ENCODE assay signal across 28 cellular contexts in genomic region chr6:107248147-107248546, GRCh38.
"Had no signal": no experiment of that assay in that cellular context is flagged by ENCODE, and none has a peak within 500 bp of the region (broad histone marks: within the 10 kb centered on the region; RNA-seq: fewer than 3 reads in every experiment).

No MANE protein-coding gene starts in this region.

- DNase-seq: activated CD4-positive, alpha-beta T cell treated with anti-CD3 and anti-CD28 coated beads for 48 hours; activated CD4-positive, alpha-beta T cell treated with anti-CD3 and anti-CD28 coated beads, Interleukin-2, amount 50 U/mL, for 4 hours; activated CD8-positive, alpha-beta memory T cell treated with anti-CD3 and anti-CD28 coated beads, Interleukin-2, amount 10 ng/mL, durations not matched to agents 7 days and 5 days; activated CD8-positive, alpha-beta T cell treated with anti-CD3 and anti-CD28 coated beads, Interleukin-2, amount 10 ng/mL, durations not matched to agents 7 days and 5 days; activated effector memory CD4-positive, alpha-beta T cell treated with Interleukin-2 at 50 U/mL for 16 hours; activated naive CD4-positive, alpha-beta T cell; activated T-cell treated with anti-CD3 and anti-CD28 coated beads, Interleukin-2, amount 50 U/mL, for 24 hours; amniotic stem cell; body of pancreas; Karpas-422; NCI-H1048; NCI-H146; NCI-H2081 treated with DMSO at 0.1 percent for 48 hours; NCI-H2171 treated with DMSO at 0.1 percent for 48 hours; NCI-H226; NCI-H510A; NCI-H526 treated with DMSO at 0.1 percent for 48 hours; NCI-H82; OCI-M1; SIG-M5; T-cell; WERI-Rb-1 had no signal

- H3K27ac ChIP-seq: ascending aorta, body of pancreas, WERI-Rb-1 had no signal

- H3K27me3 Mint-ChIP-seq: activated CD8-positive, alpha-beta memory T cell treated with anti-CD3 and anti-CD28 coated beads, Interleukin-2, amount 10 ng/mL, durations not matched to agents 7 days and 5 days; activated naive CD4-positive, alpha-beta T cell treated with anti-CD3 and anti-CD28 coated beads, Interleukin-2, amount 50 U/mL, for 24 hours; activated T-cell treated with anti-CD3 and anti-CD28 coated beads, Interleukin-2, amount 50 U/mL, for 24 hours; T-cell had no signal

- H3K36me3 ChIP-seq: ascending aorta, WERI-Rb-1 had no signal

- H3K4me3 Mint-ChIP-seq: activated CD8-positive, alpha-beta memory T cell treated with anti-CD3 and anti-CD28 coated beads, Interleukin-2, amount 10 ng/mL, durations not matched to agents 7 days and 5 days; activated CD8-positive, alpha-beta T cell treated with anti-CD3 and anti-CD28 coated beads, Interleukin-2, amount 10 ng/mL, durations not matched to agents 7 days and 5 days; activated naive CD4-positive, alpha-beta T cell treated with anti-CD3 and anti-CD28 coated beads, Interleukin-2, amount 50 U/mL, for 24 hours; activated T-cell treated with anti-CD3 and anti-CD28 coated beads, Interleukin-2, amount 50 U/mL, for 24 hours; activated T-helper 1 cell treated with anti-CD3 and anti-CD28 coated beads, Interleukin-12 subunit alpha, Interleukin-12 subunit beta, Interleukin-2, Interleukin-4 antibody, amounts not matched to agents 30 ng/mL and 10 ng/mL and 1 ng/mL, durations not matched to agents 14 hours and 24 hours and 36 hours; T-cell had no signal

- H3K36me3 Mint-ChIP-seq: activated CD8-positive, alpha-beta memory T cell treated with anti-CD3 and anti-CD28 coated beads, Interleukin-2, amount 10 ng/mL, durations not matched to agents 7 days and 5 days had no signal

- ATAC-seq: activated CD4-positive, CD25-positive, alpha-beta regulatory T cell treated with anti-CD3 and anti-CD28 coated beads, Interleukin-2, amount 50 U/mL, for 24 hours; activated CD8-positive, alpha-beta memory T cell treated with anti-CD3 and anti-CD28 coated beads, Interleukin-2, amount 10 ng/mL, durations not matched to agents 7 days and 5 days; activated CD8-positive, alpha-beta T cell treated with anti-CD3 and anti-CD28 coated beads, Interleukin-2, amount 10 ng/mL, durations not matched to agents 7 days and 5 days; body of pancreas; K562; Panc1; T-cell had no signal

- H3K4me3 ChIP-seq: ascending aorta, body of pancreas, K562 had no signal

- H3K9me3 ChIP-seq: ascending aorta, body of pancreas had no signal

- H3K4me1 ChIP-seq: ascending aorta, body of pancreas had no signal

- H3K27me3 ChIP-seq: ascending aorta, body of pancreas had no signal

- H3K27ac Mint-ChIP-seq: activated CD8-positive, alpha-beta memory T cell treated with anti-CD3 and anti-CD28 coated beads, Interleukin-2, amount 10 ng/mL, durations not matched to agents 7 days and 5 days; activated CD8-positive, alpha-beta T cell treated with anti-CD3 and anti-CD28 coated beads, Interleukin-2, amount 10 ng/mL, durations not matched to agents 7 days and 5 days; activated naive CD4-positive, alpha-beta T cell treated with anti-CD3 and anti-CD28 coated beads, Interleukin-2, amount 50 U/mL, for 24 hours; activated T-cell treated with anti-CD3 and anti-CD28 coated beads, Interleukin-2, amount 50 U/mL, for 24 hours; activated T-helper 1 cell treated with anti-CD3 and anti-CD28 coated beads, Interleukin-12 subunit alpha, Interleukin-12 subunit beta, Interleukin-2, Interleukin-4 antibody, amounts not matched to agents 30 ng/mL and 10 ng/mL and 1 ng/mL, durations not matched to agents 14 hours and 24 hours and 36 hours; T-cell had no signal

- H3K9me3 Mint-ChIP-seq: activated naive CD4-positive, alpha-beta T cell treated with anti-CD3 and anti-CD28 coated beads, Interleukin-2, amount 50 U/mL, for 24 hours; activated T-cell treated with anti-CD3 and anti-CD28 coated beads, Interleukin-2, amount 50 U/mL, for 24 hours; activated T-helper 1 cell treated with anti-CD3 and anti-CD28 coated beads, Interleukin-12 subunit alpha, Interleukin-12 subunit beta, Interleukin-2, Interleukin-4 antibody, amounts not matched to agents 30 ng/mL and 10 ng/mL and 1 ng/mL, durations not matched to agents 14 hours and 24 hours and 36 hours; T-cell had no signal

- H3K4me1 Mint-ChIP-seq: activated CD8-positive, alpha-beta memory T cell treated with anti-CD3 and anti-CD28 coated beads, Interleukin-2, amount 10 ng/mL, durations not matched to agents 7 days and 5 days; activated naive CD4-positive, alpha-beta T cell treated with anti-CD3 and anti-CD28 coated beads, Interleukin-2, amount 50 U/mL, for 24 hours; T-cell had no signal
